In the genomic region with DNA sequence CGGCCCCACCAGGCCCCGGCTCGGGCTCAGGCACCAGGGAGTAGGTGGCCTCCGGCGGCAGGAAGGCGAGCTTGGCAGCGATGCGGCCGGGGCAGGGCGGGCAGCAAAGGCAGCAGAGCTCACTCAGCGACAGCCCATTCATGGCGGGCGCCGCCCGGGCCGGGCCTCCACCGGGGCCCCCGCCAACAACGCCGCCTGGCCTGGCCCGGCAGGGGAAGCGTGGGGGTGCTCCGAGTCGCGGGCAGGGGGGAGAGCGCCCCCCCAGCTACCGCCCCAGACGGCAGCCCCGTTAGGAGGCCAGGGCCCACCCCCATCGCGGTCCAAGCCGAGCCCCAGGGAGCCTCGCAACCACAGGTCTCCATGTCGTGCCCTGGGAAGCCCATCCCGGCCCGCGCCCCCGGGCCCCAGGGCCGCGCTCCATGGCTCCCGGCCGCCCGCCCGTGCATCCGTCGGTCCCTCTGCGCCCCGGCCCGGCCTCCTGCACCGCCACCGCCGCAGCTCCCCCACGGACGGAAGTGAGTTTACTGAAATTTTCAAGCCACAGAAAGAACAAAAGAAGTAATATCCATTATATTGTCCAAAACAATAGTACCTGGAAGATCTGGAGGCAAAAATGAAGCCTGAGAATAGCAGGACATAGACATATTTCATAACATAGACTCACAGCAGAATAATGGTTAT, we compare ENCODE assay signal across 1 cellular context.
A peak's percentile ranks its signal among the peaks of the same experiment; 100 is the strongest.
TF ChIP-seq lines count a peak whose summit lies in the region.

No MANE protein-coding gene starts in this region.

TF ChIP-seq in K562, 482 proteins besides CTCF, POLR2A, EP300 and RAD21:
- TF ChIP-seq HOXB6 (CRISPR knock-in tag; IDR thresholded peaks at IDR 0.05; ENCODE audit: borderline replicate concordance) (0 out of 2 replicates have a peak, but pooled peaks have one; percentile 9), HDAC8 (tag; IDR thresholded peaks at IDR 0.05) (0 out of 2 replicates have a peak, but pooled peaks have one; percentile 23), RB1 (IDR thresholded peaks at IDR 0.05; ENCODE audit: low read depth) (0 out of 2 replicates have a peak, but pooled peaks have one; percentile 25), TGIF2 (CRISPR knock-in tag; IDR thresholded peaks at IDR 0.05) (peak; percentile 46; the same call in 1 of the 2 replicates), EZH2 (IDR thresholded peaks at IDR 0.05; ENCODE audit: borderline replicate concordance, low read depth, low read length) (peak; percentile 94), ZFPM2 (CRISPR knock-in tag; IDR thresholded peaks at IDR 0.05) (peak; percentile 16; the same call in 1 of the 2 replicates)
